10 cellular contexts compared by ENCODE assay signal in the genomic region with DNA sequence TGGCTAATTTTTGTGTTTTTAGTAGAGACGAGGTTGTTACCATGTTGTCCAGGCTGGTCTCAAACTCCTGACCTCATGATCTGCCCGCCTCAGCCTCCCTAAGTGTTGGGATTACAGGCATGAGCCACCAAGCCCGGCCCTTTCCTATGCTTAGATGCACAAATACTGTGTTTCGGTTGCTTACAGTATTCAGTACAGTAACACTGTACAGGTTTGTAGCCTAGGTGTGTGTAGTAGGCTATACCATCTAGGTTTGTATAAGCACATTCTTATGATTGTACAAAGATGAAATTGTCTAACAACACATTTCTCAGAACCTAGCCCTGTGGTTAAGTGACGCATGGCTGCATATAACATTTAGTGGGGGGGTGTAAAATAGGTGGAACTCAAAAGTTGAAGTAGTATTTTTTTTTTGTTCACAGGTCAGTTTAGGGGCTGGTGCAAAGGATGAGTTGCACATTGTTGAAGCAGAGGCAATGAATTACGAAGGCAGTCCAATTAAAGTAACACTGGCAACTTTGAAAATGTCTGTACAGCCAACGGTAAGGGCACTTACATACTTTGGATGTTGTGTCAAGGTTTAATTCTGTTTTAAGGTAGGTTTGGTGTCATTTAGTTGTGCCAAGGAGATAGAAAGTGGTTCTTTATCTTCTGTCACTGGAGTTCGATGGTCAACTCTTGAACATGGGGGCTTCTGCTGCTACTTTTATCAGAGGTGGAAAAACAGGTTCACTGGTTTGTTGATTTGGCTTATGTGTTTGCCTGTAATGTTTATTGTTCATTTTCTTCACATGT. TPM values are rescaled to one million over a fixed set of nuclear protein-coding genes. Genes with fewer than 3 reads are reported as not detected.
DNase-seq lines count a peak whose midpoint lies in the region; ATAC-seq and TF ChIP-seq lines count a peak whose summit lies in the region.
"Had no signal": no experiment of that assay in that cellular context is flagged by ENCODE, and none has a peak within 500 bp of the region (broad histone marks: within the 10 kb centered on the region; RNA-seq: fewer than 3 reads in every experiment).

No MANE protein-coding gene starts in this region.

- peak overlapping the region; percentile 99 for H3K4me2 ChIP-seq in OCI-LY7 (ENCODE audit: low read length)

- H3K4me1 ChIP-seq in OCI-LY7 (ENCODE audit: insufficient read depth, low read length, poor library complexity, severe bottlenecking) = peaks cover 43% of the 10 kb centered on the region

- no peaks in the 10 kb centered on the region for H3K9me3 Mint-ChIP-seq in activated CD8-positive, alpha-beta memory T cell treated with anti-CD3 and anti-CD28 coated beads, Interleukin-2, amount 10 ng/mL, durations not matched to agents 7 days and 5 days (ENCODE audit: low read depth)

- no peaks in the 10 kb centered on the region for H3K9me3 ChIP-seq in OCI-LY7 (ENCODE audit: low read length)

- intact Hi-C loops in OCI-LY7 (cut with micrococcal nuclease; ENCODE audit: unreplicated experiment) = no loop called here

- H3K27ac Mint-ChIP-seq in activated CD8-positive, alpha-beta memory T cell treated with anti-CD3 and anti-CD28 coated beads, Interleukin-2, amount 10 ng/mL, durations not matched to agents 7 days and 5 days = peak overlapping the region; percentile 86

- H3K36me3 Mint-ChIP-seq in activated CD8-positive, alpha-beta memory T cell treated with anti-CD3 and anti-CD28 coated beads, Interleukin-2, amount 10 ng/mL, durations not matched to agents 7 days and 5 days = peaks cover 69% of the 10 kb centered on the region

- H3K4me3 Mint-ChIP-seq in activated CD8-positive, alpha-beta memory T cell treated with anti-CD3 and anti-CD28 coated beads, Interleukin-2, amount 10 ng/mL, durations not matched to agents 7 days and 5 days = peak overlapping the region; percentile 93

- POLR2A ChIA-PET in OCI-LY7 (lab: Charles Lee) = no interaction called here

- peaks cover 75% of the 10 kb centered on the region for H4K20me1 ChIP-seq in OCI-LY7 (ENCODE audit: insufficient read depth, low read length)

- TF ChIP-seq CTCF in OCI-LY7 (conservative IDR thresholded peaks at IDR 0.05; ENCODE audit: low read length) (no peak), epithelial cell of esophagus (IDR thresholded peaks at IDR 0.05; ENCODE audit: insufficient read depth, low read depth, low read length, missing control alignments) (no peak), retinal pigment epithelial cell (conservative IDR thresholded peaks at IDR 0.05; ENCODE audit: low read depth, low read length) (no peak)

- peaks cover 55% of the 10 kb centered on the region for H3K4me1 Mint-ChIP-seq in activated CD8-positive, alpha-beta memory T cell treated with anti-CD3 and anti-CD28 coated beads, Interleukin-2, amount 10 ng/mL, durations not matched to agents 7 days and 5 days

- peaks cover 84% of the 10 kb centered on the region for H3K36me3 ChIP-seq in OCI-LY7 (ENCODE audit: insufficient read depth, low read length)

- H3K4me3 ChIP-seq in OCI-LY7 (ENCODE audit: low read depth, low read length, poor library complexity, severe bottlenecking) (peak overlapping the region; percentile 99), epithelial cell of esophagus (ENCODE audit: low read length) (peak overlapping the region; percentile 92), retinal pigment epithelial cell (ENCODE audit: low read length) (peak overlapping the region; percentile 90)

- H3K27ac ChIP-seq in OCI-LY7 (ENCODE audit: low read depth, low read length, poor library complexity, severe bottlenecking) = no peak overlapping the region

- no peaks in the 10 kb centered on the region for H3K27me3 Mint-ChIP-seq in activated CD8-positive, alpha-beta memory T cell treated with anti-CD3 and anti-CD28 coated beads, Interleukin-2, amount 10 ng/mL, durations not matched to agents 7 days and 5 days

- no peaks in the 10 kb centered on the region for H3K9me2 ChIP-seq in OCI-LY7 (ENCODE audit: insufficient read depth, low read length)

- CTCF ChIA-PET in activated CD8-positive, alpha-beta memory T cell treated with anti-CD3 and anti-CD28 coated beads, Interleukin-2, amount 10 ng/mL, durations not matched to agents 7 days and 5 days (lab: Charles Lee) = interaction anchor here (3.1 kb wide), 1 partner anchor 15 kb away, joined by 6 read pairs; no protein-coding TSS in a partner anchor
- CTCF ChIA-PET in OCI-LY7 (lab: Charles Lee; ENCODE audit: unreplicated experiment) = no interaction called here

- no TSS peak for BruUV-seq in OCI-LY7 (replicated peaks; lab: Mats Ljungman, UMichigan)

- ATAC-seq in activated CD8-positive, alpha-beta memory T cell treated with anti-CD3 and anti-CD28 coated beads, Interleukin-2, amount 10 ng/mL, durations not matched to agents 7 days and 5 days = no peak
- ATAC-seq in GM21367 (IDR thresholded peaks at IDR 0.05; ENCODE audit: unreplicated experiment) (no peak), esophagus mucosa (no peak), GM18909 (IDR thresholded peaks at IDR 0.05; ENCODE audit: poor library complexity, unreplicated experiment) (no peak)

- peak; percentile 59 for DNase-seq in activated CD8-positive, alpha-beta memory T cell treated with anti-CD3 and anti-CD28 coated beads, Interleukin-2, amount 10 ng/mL, durations not matched to agents 7 days and 5 days
- no peak for DNase-seq in activated CD8-positive, alpha-beta memory T cell treated with anti-CD3 and anti-CD28 coated beads, Interleukin-2, amount 50 U/mL, for 48 hours
- DNase-seq in OCI-LY7 (ENCODE audit: low spot score) (no peak), epithelial cell of esophagus (ENCODE audit: low read depth) (peak; percentile 23), retinal pigment epithelial cell (ENCODE audit: low read depth) (no peak)
- DNase-seq: NCI-H1048 had no signal

- H3K79me2 ChIP-seq in OCI-LY7 (ENCODE audit: insufficient read depth, low read depth, low read length) = peaks cover 93% of the 10 kb centered on the region

- no peak overlapping the region for H2AFZ ChIP-seq in OCI-LY7 (ENCODE audit: low read length)

RNA-seq across cellular contexts. Expression of a gene that starts 3.4 kb away (rescaled TPM):
- 1,000 to 10,000 TPM; 1,230 to 1,897 TPM for total RNA-seq in activated CD8-positive, alpha-beta memory T cell treated with anti-CD3 and anti-CD28 coated beads, Interleukin-2, amount 10 ng/mL, durations not matched to agents 7 days and 5 days
- total RNA-seq in OCI-LY7 (2014; rRNA removed; shearing (Covaris generic)) = 1,091 and 1,434 TPM in 2 replicates
- total RNA-seq in OCI-LY7 (2022) (2,027 and 2,059 TPM in 2 replicates), esophagus mucosa (922 TPM)

RNA-seq across cellular contexts. Expression of a gene that starts 28.4 kb away (rescaled TPM):
- total RNA-seq in activated CD8-positive, alpha-beta memory T cell treated with anti-CD3 and anti-CD28 coated beads, Interleukin-2, amount 10 ng/mL, durations not matched to agents 7 days and 5 days = not detected
- total RNA-seq in OCI-LY7 (2014; rRNA removed; shearing (Covaris generic)) = 0.16 TPM in 1 of 2 replicates, not detected in the other
- not detected in 2 replicates for total RNA-seq in OCI-LY7 (2022)
- 0.08 TPM for total RNA-seq in esophagus mucosa
- total RNA-seq: T-helper 1 cell treated with Interleukin-12 subunit alpha and Interleukin-12 subunit beta and Interleukin-4 antibody, amounts not matched to agents 30 ng/mL and 1 ng/mL, for 36 hours had no signal

Comparison
In these comparisons a context has a peak if more than half of its experiments do, and no peak if none do; other contexts are left out.
1. DNase-seq: peak in activated CD8-positive, alpha-beta memory T cell treated with anti-CD3 and anti-CD28 coated beads, Interleukin-2, amount 10 ng/mL, durations not matched to agents 7 days and 5 days (single experiment) and epithelial cell of esophagus (single experiment); none in activated CD8-positive, alpha-beta memory T cell treated with anti-CD3 and anti-CD28 coated beads, Interleukin-2, amount 50 U/mL, for 48 hours (single experiment), OCI-LY7 (single experiment) and retinal pigment epithelial cell (single experiment).
2. Peak in every context shown above with its lines, with median percentiles within 50 percentile points of each other: H3K4me3 ChIP-seq.